ENCODE assay signal across 1 cellular context in the genomic region with DNA sequence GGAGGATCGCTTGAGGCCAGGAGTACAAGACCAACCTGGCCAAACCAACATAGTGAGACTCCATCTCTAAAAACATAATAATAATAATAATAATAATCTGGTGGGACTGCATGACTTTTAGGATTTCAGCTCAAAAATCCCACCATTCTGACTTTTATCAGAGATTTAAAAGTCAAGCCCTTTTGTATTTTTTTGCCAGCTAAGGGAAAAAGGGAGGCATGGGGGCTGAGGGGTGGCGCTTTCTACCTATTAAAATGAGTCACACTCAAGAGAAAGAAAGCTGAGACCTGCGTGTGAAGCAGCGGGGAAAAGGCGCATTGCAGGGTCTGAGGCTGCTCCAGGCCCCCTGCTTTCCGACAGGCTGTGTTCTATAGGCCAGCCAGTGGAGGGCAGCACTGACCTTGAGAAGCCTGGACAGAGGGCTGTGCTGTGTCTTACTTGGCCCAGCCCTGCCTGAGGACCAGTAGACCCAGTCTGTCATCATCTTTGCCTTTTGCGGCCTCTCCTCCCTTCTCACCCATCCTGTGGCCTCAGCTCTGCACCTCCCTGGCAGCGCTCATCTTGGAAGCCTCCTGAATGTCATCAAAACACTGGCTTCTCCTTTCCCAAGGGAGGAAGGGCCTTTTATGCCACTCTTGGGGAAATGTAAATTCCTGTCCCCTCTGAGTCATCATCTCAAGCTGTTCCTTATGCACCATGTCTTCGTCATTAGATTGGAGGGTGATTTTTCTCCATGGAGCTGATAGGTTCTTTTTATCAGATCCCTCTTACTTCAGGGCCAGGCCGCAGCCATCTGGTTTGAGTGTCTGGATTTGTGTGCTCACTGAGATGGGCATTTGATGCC.
TF ChIP-seq lines count a peak whose summit lies in the region.

No MANE protein-coding gene starts in this region.

TF ChIP-seq in liver, 16 proteins besides CTCF, POLR2A, EP300 and RAD21 (continued from another document):
- TF ChIP-seq, protein P1, sequence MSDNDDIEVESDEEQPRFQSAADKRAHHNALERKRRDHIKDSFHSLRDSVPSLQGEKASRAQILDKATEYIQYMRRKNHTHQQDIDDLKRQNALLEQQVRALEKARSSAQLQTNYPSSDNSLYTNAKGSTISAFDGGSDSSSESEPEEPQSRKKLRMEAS (IDR thresholded peaks at IDR 0.05): no peak
- TF ChIP-seq, protein P2, sequence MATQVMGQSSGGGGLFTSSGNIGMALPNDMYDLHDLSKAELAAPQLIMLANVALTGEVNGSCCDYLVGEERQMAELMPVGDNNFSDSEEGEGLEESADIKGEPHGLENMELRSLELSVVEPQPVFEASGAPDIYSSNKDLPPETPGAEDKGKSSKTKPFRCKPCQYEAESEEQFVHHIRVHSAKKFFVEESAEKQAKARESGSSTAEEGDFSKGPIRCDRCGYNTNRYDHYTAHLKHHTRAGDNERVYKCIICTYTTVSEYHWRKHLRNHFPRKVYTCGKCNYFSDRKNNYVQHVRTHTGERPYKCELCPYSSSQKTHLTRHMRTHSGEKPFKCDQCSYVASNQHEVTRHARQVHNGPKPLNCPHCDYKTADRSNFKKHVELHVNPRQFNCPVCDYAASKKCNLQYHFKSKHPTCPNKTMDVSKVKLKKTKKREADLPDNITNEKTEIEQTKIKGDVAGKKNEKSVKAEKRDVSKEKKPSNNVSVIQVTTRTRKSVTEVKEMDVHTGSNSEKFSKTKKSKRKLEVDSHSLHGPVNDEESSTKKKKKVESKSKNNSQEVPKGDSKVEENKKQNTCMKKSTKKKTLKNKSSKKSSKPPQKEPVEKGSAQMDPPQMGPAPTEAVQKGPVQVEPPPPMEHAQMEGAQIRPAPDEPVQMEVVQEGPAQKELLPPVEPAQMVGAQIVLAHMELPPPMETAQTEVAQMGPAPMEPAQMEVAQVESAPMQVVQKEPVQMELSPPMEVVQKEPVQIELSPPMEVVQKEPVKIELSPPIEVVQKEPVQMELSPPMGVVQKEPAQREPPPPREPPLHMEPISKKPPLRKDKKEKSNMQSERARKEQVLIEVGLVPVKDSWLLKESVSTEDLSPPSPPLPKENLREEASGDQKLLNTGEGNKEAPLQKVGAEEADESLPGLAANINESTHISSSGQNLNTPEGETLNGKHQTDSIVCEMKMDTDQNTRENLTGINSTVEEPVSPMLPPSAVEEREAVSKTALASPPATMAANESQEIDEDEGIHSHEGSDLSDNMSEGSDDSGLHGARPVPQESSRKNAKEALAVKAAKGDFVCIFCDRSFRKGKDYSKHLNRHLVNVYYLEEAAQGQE (IDR thresholded peaks at IDR 0.05): no peak
- TF ChIP-seq FOXA1 (IDR thresholded peaks at IDR 0.05) (no peak), HNF4A (conservative IDR thresholded peaks at IDR 0.05) (no peak), FOXA2 (IDR thresholded peaks at IDR 0.05) (no peak)
